ENCODE assay signal across 27 cellular contexts in the genomic region with DNA sequence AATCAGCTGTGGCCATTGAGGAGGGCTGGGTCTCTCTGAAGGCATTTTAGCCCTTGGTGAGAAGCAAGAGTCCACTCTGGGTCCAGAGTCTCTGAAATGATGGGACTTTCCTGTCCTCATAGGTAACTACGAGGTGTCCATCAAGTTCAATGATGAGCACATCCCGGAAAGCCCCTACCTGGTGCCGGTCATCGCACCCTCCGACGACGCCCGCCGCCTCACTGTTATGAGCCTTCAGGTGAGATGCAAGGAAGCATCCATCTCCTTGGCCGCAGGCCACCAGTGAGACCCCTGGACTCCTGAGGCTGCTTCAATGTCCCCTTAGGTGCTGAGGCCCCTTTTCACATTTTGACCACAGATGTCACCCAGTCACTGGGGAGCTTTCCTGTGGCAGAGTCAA. TPM values are rescaled to one million over a fixed set of nuclear protein-coding genes. Genes with fewer than 3 reads are reported as not detected.
DNase-seq lines count a peak whose midpoint lies in the region; ATAC-seq lines count a peak whose summit lies in the region.
"Had no signal": no experiment of that assay in that cellular context is flagged by ENCODE, and none has a peak within 500 bp of the region (broad histone marks: within the 10 kb centered on the region; RNA-seq: fewer than 3 reads in every experiment).

No MANE protein-coding gene starts in this region.

- ATAC-seq in left cardiac atrium: no peak
- no peak for ATAC-seq in left ventricle myocardium superior
- ATAC-seq in HG02642 (IDR thresholded peaks at IDR 0.05; ENCODE audit: poor library complexity, unreplicated experiment): no peak
- ATAC-seq: GM23338 had no signal

- DNase-seq in left cardiac atrium (peak; percentile 18), left ventricle myocardium superior (no peak), kidney tubule cell (ENCODE audit: low spot score) (peak; percentile 38), posterior vena cava (ENCODE audit: low spot score) (peak; percentile 78), C1 segment of cervical spinal cord (lab: John Stamatoyannopoulos, UW) (no peak), HPDE6-E6E7 (ENCODE audit: extremely low spot score) (no peak)
- DNase-seq: 8988T; CD4-positive, alpha-beta T cell; COR-L47; DMS53; H9; KBM-7; MG63; NCI-H1105 treated with DMSO at 0.1 percent for 48 hours; NCI-H146; NCI-H1930; NCI-H2107; NCI-H524 treated with DMSO at 0.1 percent for 48 hours; NCI-H774; PC-9; SHP77 had no signal

- intact Hi-C loops in left cardiac atrium (cut with DNase I): no loop called here
- intact Hi-C loops in left ventricle myocardium superior (cut with micrococcal nuclease): no loop called here
- intact Hi-C loops in posterior vena cava (cut with DNase I): loop anchor here in 1 of 2 donors (5.0 kb wide), 1 partner anchor 34 kb away; no protein-coding TSS in a partner anchor

RNA-seq across cellular contexts. Expression of a gene that starts 54.9 kb away (rescaled TPM):
- total RNA-seq in left cardiac atrium: 1 to 10 TPM; 1.4 to 3.4 TPM
- total RNA-seq in left ventricle myocardium superior: 1.9 TPM
- 1 to 10 TPM; 7.5 to 9.3 TPM for total RNA-seq in posterior vena cava
- total RNA-seq: Daoy, G401, GM23338, H9, LHCN-M2, PC-9, RPMI7951 had no signal

Comparison
In these comparisons a context has a peak if more than half of its experiments do, and no peak if none do; other contexts are left out.
1. DNase-seq: peak in left cardiac atrium (single experiment), kidney tubule cell (single experiment) and posterior vena cava (single experiment); none in left ventricle myocardium superior (single experiment), C1 segment of cervical spinal cord (0 of 14) and HPDE6-E6E7 (single experiment).